Comparison of ENCODE assay signal across 1 cellular context in the genomic region with DNA sequence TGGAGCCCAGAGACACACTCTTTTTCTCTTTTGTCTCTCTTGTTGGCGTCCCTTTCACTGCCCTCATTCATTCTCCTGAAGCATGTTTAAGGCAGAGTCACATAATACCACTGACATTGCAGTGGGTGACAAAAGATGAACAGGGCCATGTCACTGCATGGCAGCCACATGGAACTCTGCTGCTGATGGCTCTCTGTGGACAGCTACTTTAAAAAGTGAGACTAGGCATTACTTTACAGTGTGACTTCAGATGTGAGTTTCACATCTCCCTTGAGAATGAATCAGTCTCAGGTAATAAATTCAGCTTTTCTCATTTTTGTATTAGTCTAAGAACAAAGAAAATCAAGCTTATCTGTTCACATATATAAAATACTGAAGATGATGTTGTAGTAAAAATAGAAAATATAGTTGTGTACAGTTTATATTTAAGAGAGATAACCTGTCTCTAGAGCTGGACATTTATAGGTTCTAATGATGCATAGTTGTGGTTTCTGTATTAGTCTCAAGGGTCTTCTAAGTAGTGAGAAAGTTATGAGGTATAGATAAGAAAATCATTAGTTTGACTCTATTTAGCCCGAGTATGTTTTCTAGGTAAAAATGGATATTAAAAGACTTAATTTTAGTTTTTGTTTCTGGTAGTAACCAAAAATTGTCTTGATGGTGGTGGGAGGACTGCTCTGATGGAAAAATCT.
TF ChIP-seq lines count a peak whose summit lies in the region.

No MANE protein-coding gene starts in this region.

TF ChIP-seq in GM12878, 131 proteins besides CTCF, POLR2A, EP300 and RAD21 (continued from another document):
- TF ChIP-seq LARP7 (IDR thresholded peaks at IDR 0.05) (no peak), ZSCAN29 (IDR thresholded peaks at IDR 0.05) (no peak), NFXL1 (IDR thresholded peaks at IDR 0.05; ENCODE audit: borderline replicate concordance) (no peak), ZZZ3 (IDR thresholded peaks at IDR 0.05; ENCODE audit: control insufficient read depth, insufficient read length, low read depth) (no peak), RFX5 (IDR thresholded peaks at IDR 0.05; ENCODE audit: low read depth, low read length) (no peak), RUNX3 (IDR thresholded peaks at IDR 0.05; ENCODE audit: low read length) (peak; percentile 59; the same call in 1 of the 2 replicates), FOXM1 (IDR thresholded peaks at IDR 0.05; ENCODE audit: low read depth, low read length) (no peak), BHLHE40 (IDR thresholded peaks at IDR 0.05; ENCODE audit: borderline replicate concordance in 1 of 2, low read depth in 2 of 2, low read length in 1 of 2) (no peak)
- TF ChIP-seq, protein P1, sequence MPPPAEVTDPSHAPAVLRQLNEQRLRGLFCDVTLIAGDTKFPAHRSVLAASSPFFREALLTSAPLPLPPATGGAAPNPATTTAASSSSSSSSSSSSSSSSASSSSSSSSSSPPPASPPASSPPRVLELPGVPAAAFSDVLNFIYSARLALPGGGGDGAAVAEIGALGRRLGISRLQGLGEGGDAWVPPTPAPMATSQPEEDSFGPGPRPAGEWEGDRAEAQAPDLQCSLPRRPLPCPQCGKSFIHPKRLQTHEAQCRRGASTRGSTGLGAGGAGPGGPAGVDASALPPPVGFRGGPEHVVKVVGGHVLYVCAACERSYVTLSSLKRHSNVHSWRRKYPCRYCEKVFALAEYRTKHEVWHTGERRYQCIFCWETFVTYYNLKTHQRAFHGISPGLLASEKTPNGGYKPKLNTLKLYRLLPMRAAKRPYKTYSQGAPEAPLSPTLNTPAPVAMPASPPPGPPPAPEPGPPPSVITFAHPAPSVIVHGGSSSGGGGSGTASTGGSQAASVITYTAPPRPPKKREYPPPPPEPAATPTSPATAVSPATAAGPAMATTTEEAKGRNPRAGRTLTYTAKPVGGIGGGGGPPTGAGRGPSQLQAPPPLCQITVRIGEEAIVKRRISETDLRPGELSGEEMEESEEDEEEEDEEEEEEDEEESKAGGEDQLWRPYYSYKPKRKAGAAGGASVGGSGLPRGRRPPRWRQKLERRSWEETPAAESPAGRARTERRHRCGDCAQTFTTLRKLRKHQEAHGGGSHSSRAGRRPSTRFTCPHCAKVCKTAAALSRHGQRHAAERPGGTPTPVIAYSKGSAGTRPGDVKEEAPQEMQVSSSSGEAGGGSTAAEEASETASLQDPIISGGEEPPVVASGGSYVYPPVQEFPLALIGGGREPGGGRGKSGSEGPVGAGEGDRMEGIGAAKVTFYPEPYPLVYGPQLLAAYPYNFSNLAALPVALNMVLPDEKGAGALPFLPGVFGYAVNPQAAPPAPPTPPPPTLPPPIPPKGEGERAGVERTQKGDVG (CRISPR knock-in tag; IDR thresholded peaks at IDR 0.05) = no peak
- TF ChIP-seq, protein P2, sequence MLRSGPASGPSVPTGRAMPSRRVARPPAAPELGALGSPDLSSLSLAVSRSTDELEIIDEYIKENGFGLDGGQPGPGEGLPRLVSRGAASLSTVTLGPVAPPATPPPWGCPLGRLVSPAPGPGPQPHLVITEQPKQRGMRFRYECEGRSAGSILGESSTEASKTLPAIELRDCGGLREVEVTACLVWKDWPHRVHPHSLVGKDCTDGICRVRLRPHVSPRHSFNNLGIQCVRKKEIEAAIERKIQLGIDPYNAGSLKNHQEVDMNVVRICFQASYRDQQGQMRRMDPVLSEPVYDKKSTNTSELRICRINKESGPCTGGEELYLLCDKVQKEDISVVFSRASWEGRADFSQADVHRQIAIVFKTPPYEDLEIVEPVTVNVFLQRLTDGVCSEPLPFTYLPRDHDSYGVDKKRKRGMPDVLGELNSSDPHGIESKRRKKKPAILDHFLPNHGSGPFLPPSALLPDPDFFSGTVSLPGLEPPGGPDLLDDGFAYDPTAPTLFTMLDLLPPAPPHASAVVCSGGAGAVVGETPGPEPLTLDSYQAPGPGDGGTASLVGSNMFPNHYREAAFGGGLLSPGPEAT (IDR thresholded peaks at IDR 0.05; ENCODE audit: low read depth) = peak; percentile 27; the same call in 1 of the 2 replicates
- TF ChIP-seq, protein P3, sequence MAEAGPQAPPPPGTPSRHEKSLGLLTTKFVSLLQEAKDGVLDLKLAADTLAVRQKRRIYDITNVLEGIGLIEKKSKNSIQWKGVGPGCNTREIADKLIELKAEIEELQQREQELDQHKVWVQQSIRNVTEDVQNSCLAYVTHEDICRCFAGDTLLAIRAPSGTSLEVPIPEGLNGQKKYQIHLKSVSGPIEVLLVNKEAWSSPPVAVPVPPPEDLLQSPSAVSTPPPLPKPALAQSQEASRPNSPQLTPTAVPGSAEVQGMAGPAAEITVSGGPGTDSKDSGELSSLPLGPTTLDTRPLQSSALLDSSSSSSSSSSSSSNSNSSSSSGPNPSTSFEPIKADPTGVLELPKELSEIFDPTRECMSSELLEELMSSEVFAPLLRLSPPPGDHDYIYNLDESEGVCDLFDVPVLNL (IDR thresholded peaks at IDR 0.05; ENCODE audit: low read depth, low read length) = no peak
